8 cellular contexts compared by ENCODE assay signal in genomic region chr2:237859533-237860272, GRCh38. TPM values are rescaled to one million over a fixed set of nuclear protein-coding genes. Genes with fewer than 3 reads are reported as not detected.
DNase-seq lines count a peak whose midpoint lies in the region; ATAC-seq and TF ChIP-seq lines count a peak whose summit lies in the region.

Gene RAMP1, plus strand, starts transcription at chr2:237859623. Its CDS starts 53 bp downstream, at chr2:237859676.

- ATAC-seq in aorta (ENCODE audit: low FRiP score) (peak; percentile 53), GM21447 (IDR thresholded peaks at IDR 0.05; ENCODE audit: unreplicated experiment) (no peak)

- H3K4me1 ChIP-seq in esophagus (ENCODE audit: control insufficient read depth in 2 of 2, insufficient read depth in 2 of 2, low read length in 1 of 2) (peaks cover 2 to 6% of the 10 kb centered on the region in 2 donors), muscle layer of colon (ENCODE audit: insufficient read depth, low read length) (peaks cover 38% of the 10 kb centered on the region), aorta (ENCODE audit: control insufficient read depth in 1 of 2, insufficient read depth in 2 of 2, low read length in 2 of 2) (peaks cover 0 to 3% of the 10 kb centered on the region in 2 donors)

- 2 to 3% methylated on average over 58 to 79 of the region's 79 CpGs for WGBS in esophagus, 2 donors
- WGBS in aorta, 2 donors = 0 to 1% methylated on average over 53 to 79 of the region's 79 CpGs

- DNase-seq in GM13977 (ENCODE audit: low spot score) = peak; percentile 32
- DNase-seq in SW480 (ENCODE audit: low spot score) = peak; percentile 16
- peak in 1 of 2 donors; percentile 79 for DNase-seq in aorta
- no peak for DNase-seq in dedifferentiated amniotic fluid mesenchymal stem cell (ENCODE audit: extremely low spot score)
- DNase-seq in NCI-H2107 treated with DMSO at 0.1 percent for 48 hours (lab: John Stamatoyannopoulos, UW; ENCODE audit: unreplicated experiment) = no peak

- H3K27ac ChIP-seq in esophagus (ENCODE audit: low read depth in 2 of 2, low read length in 1 of 2) (peak within 1 kb of the TSS in 1 of 2 donors; percentile 37), muscle layer of colon (ENCODE audit: low read depth, low read length) (peak within 1 kb of the TSS; percentile 93), aorta (ENCODE audit: low read depth in 1 of 2, low read length in 2 of 2) (peak within 1 kb of the TSS; percentile 72 to 91)

- in situ Hi-C loops in GM13977 (cut with MboI; ENCODE audit: low pct_unique_long_range_greater_than_20kb, low sequenced_read_pairs, unreplicated experiment) = no loop called here

- H3K4me3 ChIP-seq in esophagus (ENCODE audit: low read depth in 1 of 2, low read length in 2 of 2) (peak within 1 kb of the TSS; percentile 23 to 40), muscle layer of colon (ENCODE audit: low read depth in 1 of 2, low read length in 2 of 2) (peak within 1 kb of the TSS; percentile 67 to 71), aorta (ENCODE audit: low read length in 2 of 2) (peak within 1 kb of the TSS; percentile 79 to 99)

- H3K9me3 ChIP-seq in esophagus (ENCODE audit: control insufficient read depth in 2 of 2, insufficient read depth in 1 of 2, low read depth in 1 of 2, low read length in 1 of 2) = no peaks in the 10 kb centered on the region
- no peaks in the 10 kb centered on the region for H3K9me3 ChIP-seq in muscle layer of colon (ENCODE audit: low read length)
- H3K9me3 ChIP-seq in aorta (ENCODE audit: control insufficient read depth, low read length) = no peaks in the 10 kb centered on the region

- H3K36me3 ChIP-seq in esophagus (ENCODE audit: control insufficient read depth in 2 of 2, insufficient read depth in 2 of 2, low read length in 1 of 2) (no peaks in the 10 kb centered on the region), muscle layer of colon (ENCODE audit: insufficient read depth, low read length) (no peaks in the 10 kb centered on the region), aorta (ENCODE audit: control insufficient read depth in 1 of 2, insufficient read depth in 2 of 2, low read length in 1 of 2) (no peaks in the 10 kb centered on the region)

- intact Hi-C loops in aorta (cut with DNase I) = loop anchor here (2.0 to 10.0 kb wide), 6 partner anchors 38 to 403 kb away; partner anchors contain the start of genes KLHL30 (in 1 of the 2), SCLY (in 1 of the 2) and UBE2F (in 1 of the 2)

- H3K27me3 ChIP-seq in esophagus (ENCODE audit: control insufficient read depth in 1 of 2, insufficient read depth in 2 of 2, low read length in 2 of 2) (no peaks in the 10 kb centered on the region), muscle layer of colon (ENCODE audit: control insufficient read depth in 1 of 2, insufficient read depth in 2 of 2, low read length in 2 of 2) (no peaks in the 10 kb centered on the region), aorta (ENCODE audit: control insufficient read depth in 1 of 2, insufficient read depth in 2 of 2, low read length in 1 of 2) (no peaks in the 10 kb centered on the region)

- no peak for TF ChIP-seq CTCF in GM13977 (IDR thresholded peaks at IDR 0.05; ENCODE audit: extremely low read depth, insufficient read depth, missing control alignments)

- peak within 1 kb of the TSS; percentile 83 for H3K9ac ChIP-seq in muscle layer of colon (ENCODE audit: low read length)

RNA-seq across cellular contexts. Expression of gene RAMP1, which starts in this region (rescaled TPM):
- polyA plus RNA-seq in esophagus (1 to 10 TPM; 4.0 to 7.5 TPM), aorta (100 to 1,000 TPM; 328 to 423 TPM)
- 100 to 1,000 TPM; 109 to 230 TPM for total RNA-seq in aorta

Comparison
In these comparisons a context has a peak if more than half of its experiments do, and no peak if none do; other contexts are left out.
1. RNA of gene RAMP1 (polyA plus RNA-seq): 328 to 423 TPM in aorta; 4.0 to 7.5 TPM in esophagus; every median in the first group is over 10 times any median in the second.
2. DNase-seq: peak in GM13977 (single experiment) and SW480 (single experiment); none in dedifferentiated amniotic fluid mesenchymal stem cell (single experiment) and NCI-H2107 treated with DMSO at 0.1 percent for 48 hours (single experiment).
3. H3K4me3 ChIP-seq: peak in every context shown above with its lines; median percentile 89 in aorta; 69 in muscle layer of colon; 32 in esophagus.